Comparison of ENCODE assay signal across 7 cellular contexts in genomic region chr1:29774355-29774754, GRCh38.
"Had no signal": no experiment of that assay in that cellular context is flagged by ENCODE, and none has a peak within 500 bp of the region (broad histone marks: within the 10 kb centered on the region; RNA-seq: fewer than 3 reads in every experiment).

No MANE protein-coding gene starts in this region.

- DNase-seq: GDM1, GF-D8 had no signal

- FAIRE-seq: GM12878, GM12891, GM12892, GM18507, GM19239 had no signal

- ATAC-seq: GM12878 had no signal

- H3K4me3 ChIP-seq: GM12878 had no signal
